ENCODE assay signal across 17 cellular contexts in genomic region chr2:173092844-173093402, GRCh38. TPM values are rescaled to one million over a fixed set of nuclear protein-coding genes. Genes with fewer than 3 reads are reported as not detected.
DNase-seq lines count a peak whose midpoint lies in the region; ATAC-seq and TF ChIP-seq lines count a peak whose summit lies in the region.
"Had no signal": no experiment of that assay in that cellular context is flagged by ENCODE, and none has a peak within 500 bp of the region (broad histone marks: within the 10 kb centered on the region; RNA-seq: fewer than 3 reads in every experiment).

No MANE protein-coding gene starts in this region.

- TF ChIP-seq POLR2A in gastrocnemius medialis (IDR thresholded peaks at IDR 0.05) (no peak), vagina (IDR thresholded peaks at IDR 0.05) (no peak)

- in situ Hi-C loops in gastrocnemius medialis (cut with MboI; ENCODE audit: low sequenced_read_pairs in 4 of 4): no loop called here

- H3K36me3 ChIP-seq in left ventricle myocardium inferior (peaks cover 46% of the 10 kb centered on the region), gastrocnemius medialis (peaks cover 0 to 8% of the 10 kb centered on the region in 2 donors), vagina (peaks cover 0 to 8% of the 10 kb centered on the region in 2 donors)
- H3K36me3 ChIP-seq: Peyer's patch had no signal

- H3K4me3 ChIP-seq in left ventricle myocardium inferior (peak overlapping the region; percentile 54), right cardiac atrium (ENCODE audit: low read length) (no peak overlapping the region), gastrocnemius medialis (peak overlapping the region in 3 of 4 donors; percentile 29 to 41 (median 37)), vagina (no peak overlapping the region)
- H3K4me3 ChIP-seq: Peyer's patch had no signal

- no peak for ATAC-seq in right cardiac atrium
- peak; percentile 72 for ATAC-seq in left colon
- ATAC-seq in gastrocnemius medialis: no peak
- no peak for ATAC-seq in GM21576 (IDR thresholded peaks at IDR 0.05; ENCODE audit: unreplicated experiment)

- no peaks in the 10 kb centered on the region for H3K27me3 ChIP-seq in left ventricle myocardium inferior (ENCODE audit: low read depth)
- no peaks in the 10 kb centered on the region for H3K27me3 ChIP-seq in right cardiac atrium (ENCODE audit: control insufficient read depth, insufficient read depth)
- no peaks in the 10 kb centered on the region for H3K27me3 ChIP-seq in gastrocnemius medialis
- no peaks in the 10 kb centered on the region for H3K27me3 ChIP-seq in vagina
- H3K27me3 ChIP-seq: Peyer's patch had no signal

- 91% methylated on average over 3 of the region's 3 CpGs for WGBS in right cardiac atrium

- peaks cover 79% of the 10 kb centered on the region for H3K4me1 ChIP-seq in left ventricle myocardium inferior
- peaks cover 2% of the 10 kb centered on the region for H3K4me1 ChIP-seq in right cardiac atrium (ENCODE audit: control insufficient read depth, insufficient read depth, low read length)
- H3K4me1 ChIP-seq in gastrocnemius medialis: peaks cover 72 to 73% of the 10 kb centered on the region in 2 donors
- H3K4me1 ChIP-seq in vagina: peaks cover 35% of the 10 kb centered on the region
- H3K4me1 ChIP-seq: Peyer's patch had no signal

- TF ChIP-seq CTCF in left ventricle myocardium inferior (IDR thresholded peaks at IDR 0.05; ENCODE audit: borderline replicate concordance) (no peak), gastrocnemius medialis (IDR thresholded peaks at IDR 0.05 in 4 of 5, conservative IDR thresholded peaks at IDR 0.05 in 1 of 5) (no peak), vagina (IDR thresholded peaks at IDR 0.05) (no peak)

- intact Hi-C loops in left ventricle myocardium inferior (cut with micrococcal nuclease) (loop anchor here (5.0 kb wide), 1 partner anchor 119 kb away; no protein-coding TSS in a partner anchor), right cardiac atrium (cut with DNase I) (no loop called here), left colon (cut with DNase I, micrococcal nuclease) (loop anchor here in 1 of 2 donors (10.0 kb wide), 1 partner anchor 102 kb away; no protein-coding TSS in a partner anchor), gastrocnemius medialis (cut with DNase I; ENCODE audit: low total_unique reads) (loop anchor here (5.0 kb wide), 1 partner anchor 61 kb away; no protein-coding TSS in a partner anchor), vagina (cut with DNase I) (no loop called here)

- no peak for DNase-seq in left ventricle myocardium inferior
- no peak for DNase-seq in right cardiac atrium
- DNase-seq in left colon: no peak
- DNase-seq in gastrocnemius medialis: no peak
- DNase-seq in vagina (ENCODE audit: extremely low spot score in 2 of 2): no peak
- DNase-seq in DMS153 (lab: John Stamatoyannopoulos, UW): no peak
- no peak for DNase-seq in NCI-H82 (lab: John Stamatoyannopoulos, UW)
- DNase-seq: C1 segment of cervical spinal cord, DMS53, HCEC 1CT, NCI-H1092 treated with DMSO at 0.1 percent for 48 hours, NCI-H187, NCI-H446, NCI-H774, Peyer's patch, SHP77 treated with DMSO at 0.1 percent for 48 hours had no signal

- H3K27ac ChIP-seq in left ventricle myocardium inferior (replicated peaks): peak overlapping the region; percentile 85
- no peak overlapping the region for H3K27ac ChIP-seq in right cardiac atrium (ENCODE audit: low read length)
- peak overlapping the region; percentile 88 to 98 (median 92) for H3K27ac ChIP-seq in gastrocnemius medialis
- H3K27ac ChIP-seq in vagina: peak overlapping the region; percentile 74

- no peaks in the 10 kb centered on the region for H3K9me3 ChIP-seq in left ventricle myocardium inferior (replicated peaks)
- no peaks in the 10 kb centered on the region for H3K9me3 ChIP-seq in right cardiac atrium (ENCODE audit: control insufficient read depth, low read length)
- H3K9me3 ChIP-seq in gastrocnemius medialis: no peaks in the 10 kb centered on the region
- H3K9me3 ChIP-seq in vagina: no peaks in the 10 kb centered on the region
- H3K9me3 ChIP-seq: Peyer's patch had no signal

RNA-seq across cellular contexts. Expression of gene MAP3K20, which starts 17.3 kb away (rescaled TPM):
- total RNA-seq in left ventricle myocardium inferior (466 TPM), right cardiac atrium (100 to 1,000 TPM; 268 to 327 (median 295) TPM), left colon (10 to 100 TPM in 1 of 2 donors, 1 to 10 TPM in 1; 6.7 to 30.3 TPM), gastrocnemius medialis (100 to 1,000 TPM; 225 to 517 (median 280) TPM), vagina (59.4 TPM)
- polyA plus RNA-seq in right cardiac atrium: 86.3 TPM

Comparison
In these comparisons a context has a peak if more than half of its experiments do, and no peak if none do; other contexts are left out.
1. H3K4me3 ChIP-seq: peak in left ventricle myocardium inferior (single experiment) and gastrocnemius medialis (3 of 4); none in right cardiac atrium (single experiment) and vagina (0 of 2).
2. intact Hi-C loops: an anchor here in left ventricle myocardium inferior (5.0 kb wide) and gastrocnemius medialis (5.0 kb wide); none called in right cardiac atrium and vagina.